8 cellular contexts compared by ENCODE assay signal in the genomic region with DNA sequence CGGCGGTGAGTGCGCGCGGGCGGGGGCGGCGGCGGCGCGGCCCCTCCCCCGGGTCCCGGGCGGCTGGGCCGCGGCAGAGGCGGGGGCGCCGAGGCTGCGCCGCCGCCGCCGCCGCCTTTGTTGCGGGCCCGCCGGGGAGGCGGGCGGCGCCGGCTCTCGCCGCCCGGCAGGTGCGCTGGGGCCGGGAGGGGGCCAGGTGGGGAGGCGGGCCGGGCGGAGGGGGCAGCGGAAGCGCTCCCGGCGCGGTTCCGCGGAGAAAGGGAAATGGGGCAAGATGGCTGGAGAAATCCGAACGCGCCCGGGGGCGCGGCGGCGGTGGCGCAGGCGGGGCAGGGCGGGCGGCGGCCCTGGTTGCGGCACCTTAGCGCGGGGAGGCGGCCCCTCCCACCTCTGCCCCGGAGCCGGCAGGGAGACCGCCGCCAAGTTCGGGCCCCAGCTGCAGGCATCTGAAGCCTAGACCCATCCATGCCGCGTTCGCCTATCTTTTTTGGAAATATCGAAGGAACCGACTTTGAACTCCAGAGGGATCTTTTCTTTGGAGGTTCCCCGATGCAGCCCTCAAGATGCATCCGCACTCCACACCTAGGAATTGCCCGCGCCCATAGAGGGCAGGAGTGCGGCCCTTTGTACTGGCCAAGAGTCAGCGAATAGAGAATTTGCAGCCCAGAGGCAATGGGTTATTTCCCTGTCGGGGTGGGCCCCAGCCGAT. TPM values are rescaled to one million over a fixed set of nuclear protein-coding genes. Genes with fewer than 3 reads are reported as not detected.
DNase-seq lines count a peak whose midpoint lies in the region; ATAC-seq and TF ChIP-seq lines count a peak whose summit lies in the region.

No MANE protein-coding gene starts in this region.

- DNase-seq in CD14-positive monocyte (ENCODE audit: low spot score) (no peak), fibroblast of villous mesenchyme (ENCODE audit: low read depth) (peak; percentile 34), suprapubic skin (ENCODE audit: low spot score in 2 of 2) (peak in 1 of 2 donors; percentile 81)
- DNase-seq in activated T-helper 1 cell treated with anti-CD3 and anti-CD28 coated beads, Interleukin-2, amount 50 U/mL, for 16 hours (ENCODE audit: low read depth in 1 of 2, low spot score in 1 of 2), result peak; percentile 17 to 44

- H3K9me3 ChIP-seq in OCI-LY3 (ENCODE audit: insufficient read depth, low read length) (no peaks in the 10 kb centered on the region), neuron (ENCODE audit: low read length) (no peaks in the 10 kb centered on the region), suprapubic skin (no peaks in the 10 kb centered on the region)

- ATAC-seq in GM19328 (IDR thresholded peaks at IDR 0.05; ENCODE audit: unreplicated experiment), result peak; percentile 34
- peak; percentile 30 for ATAC-seq in HG03442 (IDR thresholded peaks at IDR 0.05; ENCODE audit: unreplicated experiment)

- H4K20me1 ChIP-seq in OCI-LY3 (ENCODE audit: insufficient read depth, low read length), result peaks cover 9% of the 10 kb centered on the region; the same call in 1 of the 2 replicates

- H3K36me3 Mint-ChIP-seq in CD14-positive monocyte, result peaks cover 36 to 37% of the 10 kb centered on the region in 2 donors

- peak overlapping the region; percentile 98 for H3K4me3 ChIP-seq in OCI-LY3 (ENCODE audit: low read length)
- H3K4me3 ChIP-seq in fibroblast of villous mesenchyme (ENCODE audit: low read depth, low read length), result peak overlapping the region; percentile 73
- peak overlapping the region; percentile 75 for H3K4me3 ChIP-seq in neuron (ENCODE audit: low read length)
- peak overlapping the region; percentile 75 for H3K4me3 ChIP-seq in suprapubic skin

- 2% methylated on average over 19 of the region's 82 CpGs for WGBS in suprapubic skin

- peaks cover 60% of the 10 kb centered on the region for H3K79me2 ChIP-seq in OCI-LY3 (ENCODE audit: low read length)

- H2AFZ ChIP-seq in OCI-LY3 (ENCODE audit: low read depth, low read length), result peak overlapping the region; percentile 20; the same call in 1 of the 2 replicates
- H2AFZ ChIP-seq in neuron (ENCODE audit: low read depth, low read length), result peak overlapping the region; percentile 42

- H3K27me3 Mint-ChIP-seq in CD14-positive monocyte (ENCODE audit: low read depth in 3 of 3), result no peaks in the 10 kb centered on the region

- H3K36me3 ChIP-seq in OCI-LY3 (replicated peaks; ENCODE audit: low read depth, low read length) (peaks cover 38% of the 10 kb centered on the region), neuron (ENCODE audit: insufficient read depth, low read length) (peaks cover 41% of the 10 kb centered on the region), suprapubic skin (peaks cover 37% of the 10 kb centered on the region)

- H3K4me1 Mint-ChIP-seq in CD14-positive monocyte, result peaks cover 38% of the 10 kb centered on the region

- TF ChIP-seq POLR2A in suprapubic skin (IDR thresholded peaks at IDR 0.05), result no peak

- TF ChIP-seq EP300 in suprapubic skin (IDR thresholded peaks at IDR 0.05), result no peak

- no peak for TF ChIP-seq CTCF in CD14-positive monocyte (IDR thresholded peaks at IDR 0.05)
- TF ChIP-seq CTCF in OCI-LY3 (IDR thresholded peaks at IDR 0.05; ENCODE audit: low read depth, low read length), result peak; percentile 44
- TF ChIP-seq CTCF in fibroblast of villous mesenchyme (IDR thresholded peaks at IDR 0.05; ENCODE audit: insufficient read depth, low read depth, low read length), result no peak
- TF ChIP-seq CTCF in suprapubic skin (IDR thresholded peaks at IDR 0.05), result no peak

- peaks cover 15% of the 10 kb centered on the region for H3K4me1 ChIP-seq in OCI-LY3 (ENCODE audit: low read length)
- H3K4me1 ChIP-seq in neuron (ENCODE audit: insufficient read depth, low read length), result peaks cover 23% of the 10 kb centered on the region
- H3K4me1 ChIP-seq in suprapubic skin, result peaks cover 54% of the 10 kb centered on the region

- H3K27ac ChIP-seq in OCI-LY3 (ENCODE audit: low read length), result peak overlapping the region; percentile 58; the same call in 1 of the 2 replicates
- peak overlapping the region; percentile 88 for H3K27ac ChIP-seq in suprapubic skin

- H3K9me3 Mint-ChIP-seq in CD14-positive monocyte, result peaks cover 0 to 2% (median 0%) of the 10 kb centered on the region in 7 donors

- intact Hi-C loops in CD14-positive monocyte (cut with micrococcal nuclease), result loop anchor here in 1 of 2 donors (10.0 kb wide), 1 partner anchor 1095 kb away; a partner anchor contains a TSS

- H3K27me3 ChIP-seq in OCI-LY3 (ENCODE audit: low read depth, low read length), result no peaks in the 10 kb centered on the region
- no peaks in the 10 kb centered on the region for H3K27me3 ChIP-seq in neuron (ENCODE audit: insufficient read depth, low read length)
- no peaks in the 10 kb centered on the region for H3K27me3 ChIP-seq in suprapubic skin

- peak overlapping the region; percentile 92 for H3K9ac ChIP-seq in OCI-LY3 (ENCODE audit: low read length)

- peak overlapping the region; percentile 99 for H3K4me2 ChIP-seq in OCI-LY3 (ENCODE audit: low read length)

- peak overlapping the region; percentile 83 to 91 for H3K4me3 Mint-ChIP-seq in CD14-positive monocyte

- peak overlapping the region; percentile 71 to 96 (median 87) for H3K27ac Mint-ChIP-seq in CD14-positive monocyte

RNA-seq across cellular contexts. Expression of a gene that starts 0.5 kb away (rescaled TPM):
- polyA plus RNA-seq in CD14-positive monocyte, result 10 to 100 TPM; 10.6 to 10.9 TPM
- total RNA-seq in fibroblast of villous mesenchyme (27.1 and 36.7 TPM in 2 replicates), suprapubic skin (10 to 100 TPM; 33.1 to 49.0 (median 39.7) TPM)

RNA-seq across cellular contexts. Expression of a gene that starts 36.3 kb away (rescaled TPM):
- 1 to 10 TPM; 6.4 to 7.9 TPM for polyA plus RNA-seq in CD14-positive monocyte
- total RNA-seq in fibroblast of villous mesenchyme, result 10.6 and 16.0 TPM in 2 replicates
- total RNA-seq in suprapubic skin, result 10 to 100 TPM; 11.3 to 14.3 (median 13.0) TPM
